ENCODE assay signal across 8 cellular contexts in the genomic region with DNA sequence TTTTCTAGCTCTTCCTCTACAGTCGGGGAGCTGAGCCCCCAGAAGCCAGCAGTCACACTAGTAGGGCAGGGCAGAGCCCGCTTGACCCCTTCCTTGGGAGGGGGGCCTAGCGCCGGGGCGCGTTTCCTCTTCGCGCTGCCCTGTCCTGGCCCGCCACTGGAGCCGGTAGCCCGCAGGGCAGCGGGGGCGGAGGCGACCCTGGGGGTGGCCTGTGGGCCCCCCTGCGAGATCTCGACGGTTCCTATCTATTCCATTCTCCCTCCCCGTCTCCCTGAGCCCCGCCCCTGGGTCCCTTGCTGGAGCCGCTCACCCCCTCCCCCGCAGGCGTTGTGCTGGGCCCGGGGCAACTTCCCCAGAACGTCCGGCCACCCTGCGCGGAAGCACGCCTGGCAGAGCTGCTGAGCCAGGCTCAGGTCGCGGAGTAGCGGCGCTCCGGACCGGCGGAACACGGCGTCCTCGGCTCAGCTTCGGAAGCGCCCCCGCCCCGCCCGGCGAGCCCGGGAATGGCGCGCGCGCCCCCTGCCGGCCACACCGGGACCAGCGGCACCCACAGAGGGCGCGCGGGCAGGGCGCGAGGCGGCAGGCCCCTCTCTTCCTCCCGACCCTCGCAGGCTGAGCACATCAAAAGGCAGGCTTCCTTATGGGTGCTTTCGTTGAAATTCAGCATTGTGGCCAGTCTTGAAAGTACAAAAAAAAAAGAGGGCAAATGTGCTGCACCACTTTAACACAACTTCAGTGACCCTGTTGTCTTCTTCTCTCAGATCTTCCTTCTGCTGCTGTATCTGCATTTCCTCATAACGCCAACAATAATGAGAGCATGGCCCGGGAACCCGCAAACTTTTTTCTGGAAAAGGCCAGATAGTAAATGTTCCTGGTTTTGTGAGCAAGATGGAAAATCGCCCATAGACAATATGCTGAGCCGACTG.
DNase-seq lines count a peak whose midpoint lies in the region; ATAC-seq and TF ChIP-seq lines count a peak whose summit lies in the region.

No MANE protein-coding gene starts in this region.

- TF ChIP-seq CTCF in BE2C (IDR thresholded peaks at IDR 0.05; ENCODE audit: low read depth, low read length) = peak; percentile 44

- no peaks in the 10 kb centered on the region; the same call in 1 of the 2 replicates for H3K9me3 ChIP-seq in BE2C

- no peaks in the 10 kb centered on the region for H3K36me3 ChIP-seq in BE2C

- ATAC-seq in GM18907 (IDR thresholded peaks at IDR 0.05; ENCODE audit: unreplicated experiment) = peak; percentile 84
- peak; percentile 76 for ATAC-seq in HG03103 (IDR thresholded peaks at IDR 0.05; ENCODE audit: low read depth, unreplicated experiment)
- ATAC-seq in natural killer cell treated with Interleukin-12 subunit alpha and Interleukin-12 subunit beta and Interleukin-15 and Interleukin-18, amount 100 ng/mL, for 72 hours = peak; percentile 73 to 86

- H3K27ac Mint-ChIP-seq in natural killer cell treated with Interleukin-12 subunit alpha and Interleukin-12 subunit beta and Interleukin-15 and Interleukin-18, amount 100 ng/mL, for 72 hours = no peak overlapping the region

- DNase-seq in BE2C (peak; percentile 87), NCI-H748 treated with DMSO at 0.1 percent for 48 hours (lab: John Stamatoyannopoulos, UW) (peak; percentile 53), activated T-helper 1 cell treated with Interleukin-2 at 50 U/mL for 16 hours (ENCODE audit: low read depth) (peak; percentile 15), fibroblast of the conjunctiva (ENCODE audit: low read depth) (peak; percentile 26), superior temporal gyrus (ENCODE audit: extremely low spot score) (peak; percentile 40)
- peak; percentile 67 for DNase-seq in natural killer cell treated with Interleukin-12 subunit alpha and Interleukin-12 subunit beta and Interleukin-15 and Interleukin-18, amount 100 ng/mL, for 72 hours (ENCODE audit: low spot score)

- no peaks in the 10 kb centered on the region for H3K27me3 ChIP-seq in BE2C

- peak overlapping the region; percentile 68 for H3K4me3 Mint-ChIP-seq in natural killer cell treated with Interleukin-12 subunit alpha and Interleukin-12 subunit beta and Interleukin-15 and Interleukin-18, amount 100 ng/mL, for 72 hours

- H3K9me3 Mint-ChIP-seq in natural killer cell treated with Interleukin-12 subunit alpha and Interleukin-12 subunit beta and Interleukin-15 and Interleukin-18, amount 100 ng/mL, for 72 hours = no peaks in the 10 kb centered on the region

- H3K4me3 ChIP-seq in BE2C (ENCODE audit: low read depth, low read length) = peak overlapping the region; percentile 68

- peaks cover 12 to 13% of the 10 kb centered on the region in 2 donors for H3K27me3 Mint-ChIP-seq in natural killer cell treated with Interleukin-12 subunit alpha and Interleukin-12 subunit beta and Interleukin-15 and Interleukin-18, amount 100 ng/mL, for 72 hours

- no peaks in the 10 kb centered on the region for H3K36me3 Mint-ChIP-seq in natural killer cell treated with Interleukin-12 subunit alpha and Interleukin-12 subunit beta and Interleukin-15 and Interleukin-18, amount 100 ng/mL, for 72 hours

- H3K4me1 Mint-ChIP-seq in natural killer cell treated with Interleukin-12 subunit alpha and Interleukin-12 subunit beta and Interleukin-15 and Interleukin-18, amount 100 ng/mL, for 72 hours (ENCODE audit: low read depth in 2 of 2) = peaks cover 3% of the 10 kb centered on the region in 2 donors

- no peaks in the 10 kb centered on the region for H3K4me1 ChIP-seq in BE2C

Comparison
In these comparisons a context has a peak if more than half of its experiments do, and no peak if none do; other contexts are left out.
1. Peak in every context shown above with its lines: DNase-seq, ATAC-seq and H3K4me3 ChIP-seq.
2. DNase-seq: peak in every context shown above with its lines; median percentile 87 in BE2C; 67 in natural killer cell treated with Interleukin-12 subunit alpha and Interleukin-12 subunit beta and Interleukin-15 and Interleukin-18, amount 100 ng/mL, for 72 hours; 53 in NCI-H748 treated with DMSO at 0.1 percent for 48 hours; 40 in superior temporal gyrus; 26 in fibroblast of the conjunctiva; 15 in activated T-helper 1 cell treated with Interleukin-2 at 50 U/mL for 16 hours.